1 cellular context compared by ENCODE assay signal in the genomic region with DNA sequence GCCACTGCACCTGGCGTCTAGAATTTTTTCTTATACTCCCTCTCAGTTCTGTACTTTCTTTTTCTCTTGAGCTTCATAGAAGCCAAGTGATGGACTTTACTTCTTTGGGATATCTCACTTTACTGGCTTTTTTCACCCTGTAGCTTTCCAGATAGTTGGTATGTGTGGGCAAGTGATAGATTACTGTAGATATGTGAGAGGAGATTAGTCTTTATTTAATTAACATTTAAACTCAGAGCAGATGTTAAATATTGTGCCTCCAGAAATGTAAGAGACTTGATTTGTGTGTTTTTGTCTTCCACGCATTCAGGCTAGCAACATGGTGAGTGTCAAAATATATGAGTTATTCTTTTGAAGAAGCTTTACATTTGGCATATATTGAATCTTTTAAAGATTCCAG.
TF ChIP-seq lines count a peak whose summit lies in the region.

No MANE protein-coding gene starts in this region.

TF ChIP-seq in SK-N-SH treated with all-trans-retinoic acid at 6 μM for 48 hours, 23 proteins besides CTCF, POLR2A, EP300 and RAD21 (continued from another document):
- TF ChIP-seq, protein P1, sequence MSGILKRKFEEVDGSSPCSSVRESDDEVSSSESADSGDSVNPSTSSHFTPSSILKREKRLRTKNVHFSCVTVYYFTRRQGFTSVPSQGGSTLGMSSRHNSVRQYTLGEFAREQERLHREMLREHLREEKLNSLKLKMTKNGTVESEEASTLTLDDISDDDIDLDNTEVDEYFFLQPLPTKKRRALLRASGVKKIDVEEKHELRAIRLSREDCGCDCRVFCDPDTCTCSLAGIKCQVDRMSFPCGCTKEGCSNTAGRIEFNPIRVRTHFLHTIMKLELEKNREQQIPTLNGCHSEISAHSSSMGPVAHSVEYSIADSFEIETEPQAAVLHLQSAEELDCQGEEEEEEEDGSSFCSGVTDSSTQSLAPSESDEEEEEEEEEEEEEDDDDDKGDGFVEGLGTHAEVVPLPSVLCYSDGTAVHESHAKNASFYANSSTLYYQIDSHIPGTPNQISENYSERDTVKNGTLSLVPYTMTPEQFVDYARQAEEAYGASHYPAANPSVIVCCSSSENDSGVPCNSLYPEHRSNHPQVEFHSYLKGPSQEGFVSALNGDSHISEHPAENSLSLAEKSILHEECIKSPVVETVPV (CRISPR knock-in tag; IDR thresholded peaks at IDR 0.05), result no peak
- TF ChIP-seq GLIS3 (CRISPR knock-in tag; IDR thresholded peaks at IDR 0.05) (no peak), OSR1 (CRISPR knock-in tag; IDR thresholded peaks at IDR 0.05) (no peak), ARNTL (CRISPR knock-in tag; IDR thresholded peaks at IDR 0.05; ENCODE audit: borderline replicate concordance, low read depth) (no peak), ZC3H10 (CRISPR knock-in tag; IDR thresholded peaks at IDR 0.05) (no peak), TOX (CRISPR knock-in tag; IDR thresholded peaks at IDR 0.05; ENCODE audit: borderline replicate concordance) (no peak), CSDC2 (CRISPR knock-in tag; IDR thresholded peaks at IDR 0.05) (no peak), ZFP30 (CRISPR knock-in tag; IDR thresholded peaks at IDR 0.05) (no peak), ZNF565 (CRISPR knock-in tag; conservative IDR thresholded peaks at IDR 0.05; ENCODE audit: low read depth) (no peak), ZFP3 (CRISPR knock-in tag; IDR thresholded peaks at IDR 0.05) (no peak), RARB (CRISPR knock-in tag; IDR thresholded peaks at IDR 0.05) (no peak), TCF4 (CRISPR knock-in tag; IDR thresholded peaks at IDR 0.05; ENCODE audit: borderline replicate concordance) (peak; percentile 84), ZNF8 (CRISPR knock-in tag; IDR thresholded peaks at IDR 0.05) (peak; percentile 81), BACH2 (CRISPR knock-in tag; IDR thresholded peaks at IDR 0.05; ENCODE audit: borderline replicate concordance) (no peak), PPARA (CRISPR knock-in tag; IDR thresholded peaks at IDR 0.05; ENCODE audit: borderline replicate concordance) (no peak)
- TF ChIP-seq, protein P2, sequence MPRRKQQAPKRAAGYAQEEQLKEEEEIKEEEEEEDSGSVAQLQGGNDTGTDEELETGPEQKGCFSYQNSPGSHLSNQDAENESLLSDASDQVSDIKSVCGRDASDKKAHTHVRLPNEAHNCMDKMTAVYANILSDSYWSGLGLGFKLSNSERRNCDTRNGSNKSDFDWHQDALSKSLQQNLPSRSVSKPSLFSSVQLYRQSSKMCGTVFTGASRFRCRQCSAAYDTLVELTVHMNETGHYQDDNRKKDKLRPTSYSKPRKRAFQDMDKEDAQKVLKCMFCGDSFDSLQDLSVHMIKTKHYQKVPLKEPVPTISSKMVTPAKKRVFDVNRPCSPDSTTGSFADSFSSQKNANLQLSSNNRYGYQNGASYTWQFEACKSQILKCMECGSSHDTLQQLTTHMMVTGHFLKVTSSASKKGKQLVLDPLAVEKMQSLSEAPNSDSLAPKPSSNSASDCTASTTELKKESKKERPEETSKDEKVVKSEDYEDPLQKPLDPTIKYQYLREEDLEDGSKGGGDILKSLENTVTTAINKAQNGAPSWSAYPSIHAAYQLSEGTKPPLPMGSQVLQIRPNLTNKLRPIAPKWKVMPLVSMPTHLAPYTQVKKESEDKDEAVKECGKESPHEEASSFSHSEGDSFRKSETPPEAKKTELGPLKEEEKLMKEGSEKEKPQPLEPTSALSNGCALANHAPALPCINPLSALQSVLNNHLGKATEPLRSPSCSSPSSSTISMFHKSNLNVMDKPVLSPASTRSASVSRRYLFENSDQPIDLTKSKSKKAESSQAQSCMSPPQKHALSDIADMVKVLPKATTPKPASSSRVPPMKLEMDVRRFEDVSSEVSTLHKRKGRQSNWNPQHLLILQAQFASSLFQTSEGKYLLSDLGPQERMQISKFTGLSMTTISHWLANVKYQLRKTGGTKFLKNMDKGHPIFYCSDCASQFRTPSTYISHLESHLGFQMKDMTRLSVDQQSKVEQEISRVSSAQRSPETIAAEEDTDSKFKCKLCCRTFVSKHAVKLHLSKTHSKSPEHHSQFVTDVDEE (CRISPR knock-in tag; IDR thresholded peaks at IDR 0.05), result peak; percentile 75; the same call in 1 of the 2 replicates
- TF ChIP-seq, protein P3, sequence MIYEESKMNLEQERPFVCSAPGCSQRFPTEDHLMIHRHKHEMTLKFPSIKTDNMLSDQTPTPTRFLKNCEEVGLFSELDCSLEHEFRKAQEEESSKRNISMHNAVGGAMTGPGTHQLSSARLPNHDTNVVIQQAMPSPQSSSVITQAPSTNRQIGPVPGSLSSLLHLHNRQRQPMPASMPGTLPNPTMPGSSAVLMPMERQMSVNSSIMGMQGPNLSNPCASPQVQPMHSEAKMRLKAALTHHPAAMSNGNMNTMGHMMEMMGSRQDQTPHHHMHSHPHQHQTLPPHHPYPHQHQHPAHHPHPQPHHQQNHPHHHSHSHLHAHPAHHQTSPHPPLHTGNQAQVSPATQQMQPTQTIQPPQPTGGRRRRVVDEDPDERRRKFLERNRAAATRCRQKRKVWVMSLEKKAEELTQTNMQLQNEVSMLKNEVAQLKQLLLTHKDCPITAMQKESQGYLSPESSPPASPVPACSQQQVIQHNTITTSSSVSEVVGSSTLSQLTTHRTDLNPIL (CRISPR knock-in tag; IDR thresholded peaks at IDR 0.05; ENCODE audit: low read depth), result no peak
- TF ChIP-seq, protein P4, sequence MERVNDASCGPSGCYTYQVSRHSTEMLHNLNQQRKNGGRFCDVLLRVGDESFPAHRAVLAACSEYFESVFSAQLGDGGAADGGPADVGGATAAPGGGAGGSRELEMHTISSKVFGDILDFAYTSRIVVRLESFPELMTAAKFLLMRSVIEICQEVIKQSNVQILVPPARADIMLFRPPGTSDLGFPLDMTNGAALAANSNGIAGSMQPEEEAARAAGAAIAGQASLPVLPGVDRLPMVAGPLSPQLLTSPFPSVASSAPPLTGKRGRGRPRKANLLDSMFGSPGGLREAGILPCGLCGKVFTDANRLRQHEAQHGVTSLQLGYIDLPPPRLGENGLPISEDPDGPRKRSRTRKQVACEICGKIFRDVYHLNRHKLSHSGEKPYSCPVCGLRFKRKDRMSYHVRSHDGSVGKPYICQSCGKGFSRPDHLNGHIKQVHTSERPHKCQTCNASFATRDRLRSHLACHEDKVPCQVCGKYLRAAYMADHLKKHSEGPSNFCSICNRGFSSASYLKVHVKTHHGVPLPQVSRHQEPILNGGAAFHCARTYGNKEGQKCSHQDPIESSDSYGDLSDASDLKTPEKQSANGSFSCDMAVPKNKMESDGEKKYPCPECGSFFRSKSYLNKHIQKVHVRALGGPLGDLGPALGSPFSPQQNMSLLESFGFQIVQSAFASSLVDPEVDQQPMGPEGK (CRISPR knock-in tag; IDR thresholded peaks at IDR 0.05; ENCODE audit: borderline replicate concordance), result no peak
